In the genomic region with DNA sequence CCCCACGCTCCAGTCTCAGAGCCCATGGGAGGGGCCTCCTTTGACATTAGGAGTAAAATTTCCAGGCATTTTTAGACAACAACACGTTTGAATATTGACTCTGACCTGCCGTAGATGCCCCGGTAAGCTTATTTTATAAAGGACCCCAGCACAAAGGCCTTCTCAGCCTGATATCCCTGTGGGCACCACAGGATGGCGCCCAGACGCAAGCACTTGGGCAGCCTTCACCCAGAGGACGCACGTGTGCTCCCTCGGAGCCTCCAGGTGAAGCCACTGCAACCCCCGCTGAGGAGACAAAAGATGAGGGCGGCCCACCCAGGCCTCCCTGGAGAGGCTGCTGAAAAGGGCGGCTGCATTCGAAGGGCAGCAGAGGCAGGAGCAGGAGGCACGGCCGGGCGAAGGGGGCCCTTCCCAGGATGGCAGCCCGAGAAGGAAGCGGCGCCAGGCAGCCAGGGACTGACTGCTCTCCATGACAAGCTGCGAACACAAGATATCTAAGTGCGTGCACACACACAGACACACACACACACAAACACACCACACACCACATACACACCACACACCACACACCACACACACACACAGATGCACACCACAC, we compare ENCODE assay signal across 8 cellular contexts. TPM values are rescaled to one million over a fixed set of nuclear protein-coding genes. Genes with fewer than 3 reads are reported as not detected.
DNase-seq lines count a peak whose midpoint lies in the region; ATAC-seq and TF ChIP-seq lines count a peak whose summit lies in the region.

No MANE protein-coding gene starts in this region.

- no peak overlapping the region for H3K27ac ChIP-seq in foreskin keratinocyte

- no peaks in the 10 kb centered on the region for H3K27me3 ChIP-seq in foreskin keratinocyte

- ATAC-seq in foreskin keratinocyte: peak; percentile 60
- ATAC-seq in HG03045 (IDR thresholded peaks at IDR 0.05; ENCODE audit: unreplicated experiment): no peak

- no peaks in the 10 kb centered on the region for H3K4me1 ChIP-seq in foreskin keratinocyte

- DNase-seq in SIG-M5 treated with dmso at 0.1 percent for 504 hours (lab: John Stamatoyannopoulos, UW; ENCODE audit: unreplicated experiment): peak; percentile 12
- DNase-seq in SIG-M5 (lab: John Stamatoyannopoulos, UW): no peak
- peak; percentile 33 for DNase-seq in NCI-H460 (ENCODE audit: extremely low read depth, low read depth)
- DNase-seq in activated CD8-positive, alpha-beta memory T cell treated with anti-CD3 and anti-CD28 coated beads, Interleukin-2, amount 50 U/mL, for 48 hours: peak; percentile 69
- DNase-seq in foreskin keratinocyte: peak in 1 of 2 donors; percentile 29
- DNase-seq in stimulated activated CD4-positive, alpha-beta T cell treated with anti-CD3 and anti-CD28 coated beads, Interleukin-1b, Interleukin-23, amount 100 ng/mL, for 4 hours (ENCODE audit: low read depth in 2 of 2): peak; percentile 11 to 37
- DNase-seq in hepatic stellate cell (ENCODE audit: low spot score): no peak

- peak; percentile 68 for TF ChIP-seq CTCF in foreskin keratinocyte (conservative IDR thresholded peaks at IDR 0.05)

RNA-seq across cellular contexts. Expression of a gene that starts 15.2 kb away (rescaled TPM):
- not detected in 2 replicates for total RNA-seq in NCI-H460 (2014; rRNA removed; shearing (Covaris generic))
- polyA plus RNA-seq in NCI-H460 (2014; cell fraction: nucleus; rRNA removed): not detected in 2 replicates
- total RNA-seq in foreskin keratinocyte: 2.0 and 2.9 TPM in 2 replicates
- 3.6 and 3.7 TPM in 2 replicates for polyA plus RNA-seq in foreskin keratinocyte

RNA-seq across cellular contexts. Expression of a gene that starts 25.8 kb away (rescaled TPM):
- total RNA-seq in NCI-H460 (2014; rRNA removed; shearing (Covaris generic)): not detected in 2 replicates
- not detected in 2 replicates for polyA plus RNA-seq in NCI-H460 (2014; cell fraction: nucleus; rRNA removed)
- total RNA-seq in foreskin keratinocyte: not detected in 2 replicates
- polyA plus RNA-seq in foreskin keratinocyte: not detected in 2 replicates

RNA-seq across cellular contexts. Expression of a gene that starts 47.6 kb away (rescaled TPM):
- 0.15 and 0.20 TPM in 2 replicates for total RNA-seq in NCI-H460 (2014; rRNA removed; shearing (Covaris generic))
- polyA plus RNA-seq in NCI-H460 (2014; cell fraction: nucleus; rRNA removed): not detected in 2 replicates
- under 0.01 and 0.14 TPM in 2 replicates for total RNA-seq in foreskin keratinocyte
- polyA plus RNA-seq in foreskin keratinocyte: 0.06 and 0.29 TPM in 2 replicates

Comparison
In these comparisons a context has a peak if more than half of its experiments do, and no peak if none do; other contexts are left out.
1. DNase-seq: peak in SIG-M5 treated with dmso at 0.1 percent for 504 hours (single experiment), NCI-H460 (single experiment), activated CD8-positive, alpha-beta memory T cell treated with anti-CD3 and anti-CD28 coated beads, Interleukin-2, amount 50 U/mL, for 48 hours (single experiment) and stimulated activated CD4-positive, alpha-beta T cell treated with anti-CD3 and anti-CD28 coated beads, Interleukin-1b, Interleukin-23, amount 100 ng/mL, for 4 hours (2 of 2); none in SIG-M5 (single experiment) and hepatic stellate cell (single experiment).